In the genomic region with DNA sequence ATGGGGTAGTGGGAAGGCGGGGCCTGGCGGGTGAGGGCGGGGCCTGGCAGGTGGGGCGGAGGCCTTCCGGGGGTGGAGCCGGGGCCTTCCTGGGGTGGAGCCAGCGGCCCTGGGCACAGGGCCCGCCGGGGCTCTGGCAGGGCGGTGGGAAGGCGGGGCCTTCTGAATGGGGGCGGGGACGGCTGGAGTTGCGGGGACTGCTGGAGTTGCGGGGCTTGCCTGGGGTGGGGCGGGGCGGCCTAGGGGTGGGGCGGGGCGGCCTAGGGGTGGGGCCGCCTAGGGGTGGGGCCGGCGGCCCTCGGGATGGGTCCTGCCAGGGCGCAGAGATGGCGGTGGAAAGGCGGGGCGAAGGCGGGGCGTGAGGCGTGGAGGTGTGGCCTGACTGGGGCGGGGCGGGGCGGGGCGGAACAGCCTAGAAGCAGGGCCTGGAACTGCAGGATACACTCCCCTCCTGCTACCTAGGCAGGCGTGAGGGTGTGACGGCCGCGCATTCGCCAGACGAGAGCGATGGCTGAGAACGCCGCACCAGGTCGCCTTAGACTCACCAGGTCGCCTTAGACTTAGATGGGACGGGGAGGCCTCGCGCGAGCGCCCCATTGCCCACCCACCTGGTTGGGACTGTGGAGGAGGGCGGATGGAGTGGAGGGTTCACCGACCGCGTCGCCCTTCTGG, we compare ENCODE assay signal across 8 cellular contexts. TPM values are rescaled to one million over a fixed set of nuclear protein-coding genes. Genes with fewer than 3 reads are reported as not detected.
DNase-seq lines count a peak whose midpoint lies in the region; ATAC-seq, FAIRE-seq and TF ChIP-seq lines count a peak whose summit lies in the region.

No MANE protein-coding gene starts in this region.

- no peak overlapping the region for H3K27ac ChIP-seq in PC-3 (ENCODE audit: low read length)
- peak overlapping the region in 2 of 4 donors; percentile 64 to 72 for H3K27ac ChIP-seq in pancreas
- H3K27ac ChIP-seq in testis, result peak overlapping the region in 1 of 2 donors; percentile 24

- peak; percentile 38 for DNase-seq in GM04504 (ENCODE audit: low read depth)
- peak; percentile 64 for DNase-seq in PC-3
- peak; percentile 64 for DNase-seq in activated gamma-delta T cell treated with anti-CD3 and anti-CD28 coated beads, Interleukin-2, amount 50 U/mL, for 16 hours (ENCODE audit: low read depth)
- DNase-seq in foreskin melanocyte, result peak; percentile 44
- DNase-seq in pancreas, result peak; percentile 85 to 96 (median 94)
- DNase-seq in testis, result peak; percentile 87
- no peak for DNase-seq in DMS 273 treated with DMSO at 0.1 percent for 48 hours (lab: John Stamatoyannopoulos, UW)

- intact Hi-C loops in PC-3 (cut with micrococcal nuclease) (no loop called here), pancreas (cut with DNase I) (no loop called here), testis (cut with DNase I; ENCODE audit: low total_unique reads) (no loop called here)

- WGBS in pancreas, 2 donors, result 0 to 2% methylated on average over 20 to 53 of the region's 55 CpGs
- 2 to 5% methylated on average over 14 to 35 of the region's 55 CpGs for WGBS in testis, 2 donors

- H3K9me3 ChIP-seq in PC-3 (ENCODE audit: low read length) (no peaks in the 10 kb centered on the region), pancreas (no peaks in the 10 kb centered on the region), testis (no peaks in the 10 kb centered on the region)

- no TSS peak for BruUV-seq in PC-3 (replicated peaks; lab: Mats Ljungman, UMichigan)

- no peaks in the 10 kb centered on the region for H3F3A ChIP-seq in PC-3 (ENCODE audit: low read length, unreplicated experiment)

- H3K4me1 ChIP-seq in PC-3 (ENCODE audit: insufficient read depth, low read length) (peaks cover 5% of the 10 kb centered on the region; the same call in 1 of the 2 replicates), pancreas (peaks cover 0 to 8% (median 4%) of the 10 kb centered on the region in 3 donors), testis (peaks cover 8% of the 10 kb centered on the region)

- no peak overlapping the region for H3K9ac ChIP-seq in PC-3 (ENCODE audit: low read length)

- TF ChIP-seq CTCF in PC-3 (conservative IDR thresholded peaks at IDR 0.05; ENCODE audit: low read depth, low read length) (no peak), pancreas (IDR thresholded peaks at IDR 0.05) (no peak), testis (IDR thresholded peaks at IDR 0.05) (no peak)

- POLR2A ChIA-PET in PC-3 (lab: Charles Lee; ENCODE audit: unreplicated experiment), result no interaction called here

- H3K36me3 ChIP-seq in PC-3 (ENCODE audit: low read depth, low read length) (no peaks in the 10 kb centered on the region), pancreas (no peaks in the 10 kb centered on the region), testis (ENCODE audit: low read depth, missing control alignments) (no peaks in the 10 kb centered on the region)

- H3K27me3 ChIP-seq in PC-3 (ENCODE audit: low read length), result no peaks in the 10 kb centered on the region
- no peaks in the 10 kb centered on the region for H3K27me3 ChIP-seq in pancreas
- H3K27me3 ChIP-seq in testis, result no peaks in the 10 kb centered on the region

- H3K9me2 ChIP-seq in PC-3 (replicated peaks; ENCODE audit: low read length), result no peaks in the 10 kb centered on the region

- H3K79me2 ChIP-seq in PC-3 (ENCODE audit: low read length), result no peaks in the 10 kb centered on the region

- no peak for FAIRE-seq in pancreas (lab: Jason Lieb, UNC)

- H4K20me1 ChIP-seq in PC-3 (ENCODE audit: low read length), result no peaks in the 10 kb centered on the region

- H3K4me2 ChIP-seq in PC-3 (ENCODE audit: low read length), result peak overlapping the region; percentile 79

- ATAC-seq in HG02759 (IDR thresholded peaks at IDR 0.05; ENCODE audit: unreplicated experiment) (peak; percentile 73), PC-3 (peak; percentile 84), pancreas (peak; percentile 86 to 90 (median 88))

- H3K4me3 ChIP-seq in PC-3 (ENCODE audit: low read length) (peak overlapping the region; percentile 47; the same call in 1 of the 2 replicates), pancreas (peak overlapping the region; percentile 12 to 43 (median 26)), testis (peak overlapping the region; percentile 36)

- CTCF ChIA-PET in PC-3 (lab: Charles Lee), result no interaction called here

- no peak for TF ChIP-seq POLR2A in testis (IDR thresholded peaks at IDR 0.05)

- peak overlapping the region; percentile 68; the same call in 1 of the 2 replicates for H2AFZ ChIP-seq in PC-3 (ENCODE audit: low read length)

RNA-seq across cellular contexts. Expression of a gene that starts 19.3 kb away (rescaled TPM):
- total RNA-seq in PC-3 (2014; rRNA removed), result 50.2 and 71.9 TPM in 2 replicates
- 10 to 100 TPM; 12.4 to 21.5 (median 17.5) TPM for total RNA-seq in pancreas
- 10 to 100 TPM in 1 of 2 donors, 1 to 10 TPM in 1; 7.4 to 20.8 TPM for polyA plus RNA-seq in pancreas
- total RNA-seq in testis, result 10 to 100 TPM; 30.8 to 43.3 TPM
- polyA plus RNA-seq in testis (ENCODE audit: insufficient read depth, low read depth, low replicate concordance), result 62.8 TPM

RNA-seq across cellular contexts. Expression of a gene that starts 53.5 kb away (rescaled TPM):
- total RNA-seq in PC-3 (2014; rRNA removed) (4.9 and 5.4 TPM in 2 replicates), pancreas (1 to 10 TPM in 1 of 6 donors, under 1 TPM in 5; 0.23 to 2.0 (median 0.69) TPM), testis (1 to 10 TPM; 6.9 to 8.8 TPM)
- polyA plus RNA-seq in pancreas (1 to 10 TPM in 1 of 2 donors, under 1 TPM in 1; 0.76 to 3.6 TPM), testis (ENCODE audit: insufficient read depth, low read depth, low replicate concordance) (11.3 TPM)
